In the genomic region with DNA sequence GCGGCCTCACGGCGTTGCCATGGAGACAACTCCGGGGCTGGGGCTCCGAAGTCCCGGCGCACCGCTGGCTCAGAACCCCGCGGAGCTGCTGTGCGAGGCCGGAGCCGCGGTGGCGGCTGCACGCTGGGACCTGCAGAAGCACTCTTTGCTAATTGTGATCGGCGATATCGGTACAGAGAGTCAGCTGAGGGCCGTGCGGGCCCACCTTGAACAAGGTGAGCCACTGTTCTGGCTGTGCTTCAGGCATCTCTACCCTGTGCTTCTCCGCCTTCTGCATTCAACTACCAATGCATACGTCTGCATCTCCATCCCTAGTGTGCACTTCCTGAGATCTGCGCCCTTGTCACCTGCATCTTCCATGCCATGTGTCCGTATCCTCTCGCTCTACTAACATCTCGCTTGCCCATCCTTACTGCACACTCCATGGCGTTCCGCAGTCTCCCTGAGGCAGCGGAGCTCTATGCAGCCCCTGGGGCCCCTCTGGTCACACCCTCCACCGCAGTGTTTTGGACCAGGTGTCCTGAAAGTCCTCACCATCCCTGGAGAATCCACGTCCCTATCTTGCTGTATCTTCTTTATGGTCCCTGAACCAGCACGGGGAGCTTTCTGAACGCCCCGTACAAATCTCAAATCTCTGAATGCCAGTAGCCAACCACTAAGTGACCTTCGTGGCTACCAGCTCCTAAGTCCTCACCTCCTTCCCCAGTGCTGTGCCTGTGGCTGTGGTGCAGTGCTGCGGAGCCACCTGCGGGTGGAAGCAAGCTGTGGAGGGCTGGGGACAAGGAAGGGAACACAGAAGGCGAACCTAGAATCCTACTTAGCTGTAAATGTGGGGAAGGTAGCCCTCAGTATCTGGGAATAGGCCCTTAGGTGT, we compare ENCODE assay signal across 8 cellular contexts. TPM values are rescaled to one million over a fixed set of nuclear protein-coding genes. Genes with fewer than 3 reads are reported as not detected.
DNase-seq lines count a peak whose midpoint lies in the region; ATAC-seq, FAIRE-seq and TF ChIP-seq lines count a peak whose summit lies in the region.

No MANE protein-coding gene starts in this region.

- peak overlapping the region; percentile 56 for H3K9ac ChIP-seq in astrocyte (ENCODE audit: low read length)
- peak overlapping the region in 1 of 2 donors; percentile 28 for H3K9ac ChIP-seq in liver (ENCODE audit: low read depth in 1 of 2, low read length in 2 of 2)

- 8% methylated on average over 39 of the region's 39 CpGs for WGBS in liver

- H3K27me3 ChIP-seq in astrocyte (ENCODE audit: insufficient read depth, low read length) (no peaks in the 10 kb centered on the region), liver (ENCODE audit: control insufficient read depth in 4 of 4, insufficient read depth in 4 of 4, low read length in 3 of 4) (peaks cover 0 to 14% (median 0%) of the 10 kb centered on the region in 4 donors)

- peaks cover 41% of the 10 kb centered on the region for H3K4me1 Mint-ChIP-seq in astrocyte (ENCODE audit: low read depth, unreplicated experiment)

- no peak overlapping the region for H3K27ac Mint-ChIP-seq in astrocyte (ENCODE audit: unreplicated experiment)

- ATAC-seq in GM19395 (IDR thresholded peaks at IDR 0.05; ENCODE audit: unreplicated experiment) (peak; percentile 12), GM18858 (IDR thresholded peaks at IDR 0.05; ENCODE audit: unreplicated experiment) (no peak), HG03521 (IDR thresholded peaks at IDR 0.05; ENCODE audit: unreplicated experiment) (no peak)

- H2AFZ ChIP-seq in astrocyte (ENCODE audit: low read depth, low read length): peak overlapping the region; percentile 73

- no peaks in the 10 kb centered on the region for H3K79me2 ChIP-seq in astrocyte (ENCODE audit: insufficient read depth, low read length)

- no peaks in the 10 kb centered on the region for H4K20me1 ChIP-seq in astrocyte (ENCODE audit: insufficient read depth, low read length)

- peaks cover 3% of the 10 kb centered on the region for H3K36me3 Mint-ChIP-seq in astrocyte (ENCODE audit: low read depth, unreplicated experiment)

- H3K27ac ChIP-seq in C4-2B (no peak overlapping the region; the same call in 1 of the 2 replicates), astrocyte (ENCODE audit: low read depth, low read length) (no peak overlapping the region), liver (ENCODE audit: low read depth in 1 of 2, low read length in 2 of 2) (no peak overlapping the region), substantia nigra (ENCODE audit: low read depth, low read length, poor library complexity, severe bottlenecking) (peak overlapping the region; percentile 66)

- peak in 1 of 2 donors; percentile 25 for TF ChIP-seq RAD21 in liver (IDR thresholded peaks at IDR 0.05)

- peaks cover 32% of the 10 kb centered on the region for H3K4me1 ChIP-seq in astrocyte (ENCODE audit: insufficient read depth, low read length)
- peaks cover 5 to 15% (median 10%) of the 10 kb centered on the region in 4 donors for H3K4me1 ChIP-seq in liver (ENCODE audit: control insufficient read depth in 4 of 4, insufficient read depth in 4 of 4, low read length in 3 of 4)

- H3K9me3 Mint-ChIP-seq in astrocyte (ENCODE audit: unreplicated experiment): no peaks in the 10 kb centered on the region

- H3K4me2 ChIP-seq in astrocyte (ENCODE audit: low read length): peak overlapping the region; percentile 97

- peak overlapping the region; percentile 64 for H3K4me3 ChIP-seq in astrocyte (ENCODE audit: insufficient read depth, low read depth, low read length)
- peak overlapping the region; percentile 57 to 89 (median 79) for H3K4me3 ChIP-seq in liver (ENCODE audit: low read depth in 1 of 3, low read length in 3 of 3)

- no peak for FAIRE-seq in astrocyte (lab: Jason Lieb, UNC)

- DNase-seq in NCI-H82 treated with DMSO at 0.1 percent for 48 hours (lab: John Stamatoyannopoulos, UW; ENCODE audit: unreplicated experiment) (peak; percentile 61), astrocyte (ENCODE audit: low read depth) (no peak), substantia nigra (lab: John Stamatoyannopoulos, UW) (peak in 16 of 49 donors; percentile 19 to 62 (median 37))

- H3K36me3 ChIP-seq in astrocyte (ENCODE audit: insufficient read depth, low read length): no peaks in the 10 kb centered on the region
- H3K36me3 ChIP-seq in liver (ENCODE audit: control insufficient read depth in 4 of 4, insufficient read depth in 3 of 4, low read depth in 1 of 4, low read length in 3 of 4): no peaks in the 10 kb centered on the region

- peaks cover 6% of the 10 kb centered on the region for H3K27me3 Mint-ChIP-seq in astrocyte (ENCODE audit: low read depth, unreplicated experiment)

- TF ChIP-seq CTCF in C4-2B (conservative IDR thresholded peaks at IDR 0.05): peak; percentile 30; the same call in 1 of the 2 replicates
- no peak for TF ChIP-seq CTCF in astrocyte (IDR thresholded peaks at IDR 0.05; ENCODE audit: insufficient read depth, low read depth, low read length)
- TF ChIP-seq CTCF in liver (IDR thresholded peaks at IDR 0.05; ENCODE audit: low read depth, low read length, missing input control): no peak

- H3K4me3 Mint-ChIP-seq in astrocyte (ENCODE audit: unreplicated experiment): peak overlapping the region; percentile 81

- H3K9me3 ChIP-seq in astrocyte (ENCODE audit: insufficient read depth, low read depth, low read length): no peaks in the 10 kb centered on the region
- H3K9me3 ChIP-seq in liver (ENCODE audit: control insufficient read depth in 4 of 4, low read length in 3 of 4): no peaks in the 10 kb centered on the region

TF ChIP-seq in liver, 16 proteins besides CTCF, POLR2A, EP300 and RAD21:
- TF ChIP-seq GABPA (IDR thresholded peaks at IDR 0.05 in 1 of 2, conservative IDR thresholded peaks at IDR 0.05 in 1 of 2) (no peak), JUND (IDR thresholded peaks at IDR 0.05) (no peak)

RNA-seq across cellular contexts. Expression of a gene that starts 6.2 kb away (rescaled TPM):
- total RNA-seq in astrocyte: 138 and 142 TPM in 2 replicates
- total RNA-seq in liver: under 1 TPM; 0.42 to 0.89 TPM
- under 1 TPM; 0.11 to 0.15 TPM for polyA plus RNA-seq in liver

RNA-seq across cellular contexts. Expression of a gene that starts 18.3 kb away (rescaled TPM):
- total RNA-seq in astrocyte (71.9 and 73.1 TPM in 2 replicates), liver (10 to 100 TPM; 11.3 to 12.0 TPM)
- 1 to 10 TPM; 2.7 to 3.2 TPM for polyA plus RNA-seq in liver

Comparison
In these comparisons a context has a peak if more than half of its experiments do, and no peak if none do; other contexts are left out.
1. RNA of a gene that starts 6.2 kb away (total RNA-seq): 138 to 142 TPM in astrocyte; 0.42 to 0.89 TPM in liver; every median in the first group is over 10 times any median in the second.